Comparison of ENCODE assay signal across 8 cellular contexts in the genomic region with DNA sequence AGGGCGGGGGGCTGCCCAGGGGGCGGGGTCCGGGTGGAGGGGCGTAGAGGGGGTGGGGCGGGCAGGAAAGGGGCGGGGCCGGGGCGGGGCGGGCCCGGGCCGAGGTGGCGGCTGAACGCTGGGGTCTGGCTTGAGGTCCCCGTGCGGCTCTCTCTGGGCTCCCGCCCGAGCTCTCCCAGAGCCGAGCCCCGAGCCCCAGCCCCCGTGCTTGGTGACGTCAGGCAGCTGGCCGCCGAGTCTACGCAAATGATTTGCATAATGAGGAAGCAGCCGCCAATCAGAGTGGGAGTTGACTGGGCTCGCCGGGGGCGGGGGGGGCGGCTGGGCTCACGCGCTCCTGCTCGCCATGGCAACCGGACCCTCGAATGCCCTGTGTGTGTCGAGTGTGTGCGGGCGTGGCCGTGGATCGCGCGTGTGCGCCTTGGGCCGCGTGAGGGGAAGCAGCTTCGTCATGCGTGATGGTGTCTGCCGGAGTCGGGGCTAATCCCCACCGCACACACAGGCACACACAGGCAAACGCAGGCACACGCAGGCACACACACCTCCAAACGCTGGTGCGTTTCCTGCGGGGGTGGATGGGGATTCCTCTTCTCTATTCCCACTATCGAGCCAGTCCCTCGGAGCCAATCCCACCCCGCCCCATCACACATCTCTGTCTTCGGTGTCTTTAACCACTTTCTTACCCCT.
DNase-seq lines count a peak whose midpoint lies in the region; ATAC-seq lines count a peak whose summit lies in the region.

A gene (minus strand): TSS at position 173 of the 687 bp plus-strand sequence. CDS start 283 bp downstream, outside the sequence.

- peak; percentile 73 for DNase-seq in ELR (ENCODE audit: low read depth)
- DNase-seq in NCI-H2227 (lab: John Stamatoyannopoulos, UW; ENCODE audit: unreplicated experiment): peak; percentile 95
- DNase-seq in caudate nucleus (lab: John Stamatoyannopoulos, UW): peak in 53 of 61 donors; percentile 9 to 92 (median 61)
- peak; percentile 81 for DNase-seq in iris pigment epithelial cell (ENCODE audit: low read depth)
- peak; percentile 25 to 56 for DNase-seq in stimulated activated CD4-positive, alpha-beta T cell treated with anti-CD3 and anti-CD28 coated beads, Interleukin-12 subunit alpha, Interleukin-12 subunit beta, amount 100 ng/mL, for 24 hours (ENCODE audit: low read depth in 2 of 2)

- peak; percentile 68 for ATAC-seq in HG02852 (IDR thresholded peaks at IDR 0.05; ENCODE audit: unreplicated experiment)
- ATAC-seq in activated CD4-positive, CD25-positive, alpha-beta regulatory T cell treated with anti-CD3 and anti-CD28 coated beads, Interleukin-2, amount 50 U/mL, for 24 hours: peak; percentile 75 to 80
- ATAC-seq in GM18873 (IDR thresholded peaks at IDR 0.05; ENCODE audit: low FRiP score, unreplicated experiment): no peak

- H3K27ac ChIP-seq in caudate nucleus (ENCODE audit: low read depth, low read length): peak within 1 kb of the TSS; percentile 46

Comparison
In these comparisons a context has a peak if more than half of its experiments do, and no peak if none do; other contexts are left out.
1. DNase-seq: peak in every context shown above with its lines; median percentile 95 in NCI-H2227; 81 in iris pigment epithelial cell; 73 in ELR; 61 in caudate nucleus; 40 in stimulated activated CD4-positive, alpha-beta T cell treated with anti-CD3 and anti-CD28 coated beads, Interleukin-12 subunit alpha, Interleukin-12 subunit beta, amount 100 ng/mL, for 24 hours.